Comparison of ENCODE assay signal across 35 cellular contexts in the genomic region with DNA sequence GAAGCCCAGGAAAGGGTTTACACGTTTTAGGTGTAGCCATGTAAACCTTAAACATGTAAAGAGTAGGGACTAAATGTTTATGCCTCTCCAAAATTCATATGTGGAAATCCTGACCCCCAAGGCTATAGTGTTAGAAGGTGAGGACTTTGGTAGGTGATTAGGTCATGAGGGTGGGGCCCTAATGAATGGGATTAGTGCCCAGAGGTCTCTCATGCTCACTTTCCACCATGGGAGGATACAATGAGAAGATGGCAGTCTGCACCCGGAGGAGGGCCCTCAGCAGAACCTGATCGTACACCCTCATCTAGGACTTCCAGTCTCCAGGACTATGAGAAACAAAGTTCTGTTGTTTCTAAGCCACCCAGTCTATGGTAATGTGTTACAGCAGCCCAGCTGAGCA.
"Had no signal": no experiment of that assay in that cellular context is flagged by ENCODE, and none has a peak within 500 bp of the region (broad histone marks: within the 10 kb centered on the region; RNA-seq: fewer than 3 reads in every experiment).

No MANE protein-coding gene starts in this region.

- H3K27ac ChIP-seq: adrenal gland, body of pancreas, brain microvascular endothelial cell, breast epithelium, VCaP had no signal

- H3K36me3 ChIP-seq: adrenal gland, brain microvascular endothelial cell, breast epithelium had no signal

- DNase-seq: activated B cell treated with CpG ODN at 0.5 μM for 24 hours; activated CD4-positive, alpha-beta memory T cell treated with anti-CD3 and anti-CD28 coated beads for 36 hours; activated CD4-positive, alpha-beta T cell treated with anti-CD3 and anti-CD28 coated beads for 4 hours; activated CD4-positive, alpha-beta T cell treated with anti-CD3 and anti-CD28 coated beads, Interleukin-2, amount 10 ng/mL, durations not matched to agents 24 days and 14 days; activated CD4-positive, alpha-beta T cell treated with anti-CD3 and anti-CD28 coated beads, Interleukin-2, amount 50 U/mL, for 1 hour; activated CD4-positive, alpha-beta T cell treated with anti-CD3 and anti-CD28 coated beads, Interleukin-2, amount 50 U/mL, for 4 hours; activated CD4-positive, CD25-positive, alpha-beta regulatory T cell treated with anti-CD3 and anti-CD28 coated beads, Interleukin-2, amount 50 U/mL, for 72 hours; activated CD8-positive, alpha-beta memory T cell treated with anti-CD3 and anti-CD28 coated beads, Interleukin-2, amount 50 U/mL, for 4 hours; activated CD8-positive, alpha-beta T cell treated with anti-CD3 and anti-CD28 coated beads for 36 hours; activated effector memory CD4-positive, alpha-beta T cell treated with anti-CD3 and anti-CD28 coated beads, Interleukin-2, amount 50 U/mL, for 16 hours; activated gamma-delta T cell treated with Interleukin-2 at 50 U/mL for 16 hours; activated naive CD4-positive, alpha-beta T cell; activated naive CD4-positive, alpha-beta T cell treated with anti-CD3 and anti-CD28 coated beads for 36 hours; activated naive CD4-positive, alpha-beta T cell treated with anti-CD3 and anti-CD28 coated beads, Interleukin-2, amount 50 U/mL, for 16 hours; activated naive CD8-positive, alpha-beta T cell treated with anti-CD3 and anti-CD28 coated beads for 36 hours; activated T-cell treated with anti-CD3 and anti-CD28 coated beads for 4 hours; activated T-cell treated with anti-CD3 and anti-CD28 coated beads, Interleukin-2, amount 50 U/mL, for 1 hour; activated T-cell treated with anti-CD3 and anti-CD28 coated beads, Interleukin-2, amount 50 U/mL, for 4 hours; activated T-cell treated with anti-CD3 and anti-CD28 coated beads, Interleukin-2, amount 50 U/mL, for 72 hours; adrenal gland; amniotic stem cell; aorta; body of pancreas; brain microvascular endothelial cell; central memory CD4-positive, alpha-beta T cell; T-helper 1 cell; T-helper 2 cell; T-helper 9 cell had no signal

- H3K9me3 ChIP-seq: adrenal gland, body of pancreas had no signal

- H3K4me3 Mint-ChIP-seq: activated B cell treated with CpG ODN at 0.5 μM for 24 hours; activated CD4-positive, alpha-beta memory T cell treated with anti-CD3 and anti-CD28 coated beads for 36 hours; activated CD4-positive, alpha-beta T cell treated with anti-CD3 and anti-CD28 coated beads, Interleukin-2, amount 10 ng/mL, durations not matched to agents 24 days and 14 days; activated CD8-positive, alpha-beta T cell treated with anti-CD3 and anti-CD28 coated beads for 36 hours; activated naive CD4-positive, alpha-beta T cell treated with anti-CD3 and anti-CD28 coated beads for 36 hours; activated naive CD8-positive, alpha-beta T cell treated with anti-CD3 and anti-CD28 coated beads for 36 hours; activated T-cell treated with anti-CD3 and anti-CD28 coated beads, Interleukin-2, amount 50 U/mL, for 4 hours; activated T-cell treated with anti-CD3 and anti-CD28 coated beads, Interleukin-2, amount 50 U/mL, for 72 hours; activated T-helper 1 cell treated with anti-CD3 and anti-CD28 coated beads, Interleukin-12 subunit alpha, Interleukin-12 subunit beta, Interleukin-2, Interleukin-4 antibody, amounts not matched to agents 30 ng/mL and 10 ng/mL and 1 ng/mL, durations not matched to agents 14 hours and 24 hours and 36 hours; activated T-helper 17 cell treated with anti-CD3 and anti-CD28 coated beads, Interleukin-2, amount 50 U/mL, for 72 hours; T-helper 1 cell treated with Interleukin-12 subunit alpha and Interleukin-12 subunit beta and Interleukin-4 antibody, amounts not matched to agents 30 μg/mL and 1 μg/mL, for 36 hours; T-helper 2 cell treated with Interferon-gamma antibody and Interleukin-4, amounts not matched to agents 5 μg/mL and 100 μg/mL, for 36 hours had no signal

- ATAC-seq: activated CD8-positive, alpha-beta T cell treated with anti-CD3 and anti-CD28 coated beads for 36 hours; activated naive CD4-positive, alpha-beta T cell treated with anti-CD3 and anti-CD28 coated beads, Interleukin-2, amount 50 U/mL, for 72 hours; activated T-cell treated with anti-CD3 and anti-CD28 coated beads, Interleukin-2, amount 50 U/mL, for 4 hours; activated T-cell treated with anti-CD3 and anti-CD28 coated beads, Interleukin-2, amount 50 U/mL, for 72 hours; activated T-helper 17 cell treated with anti-CD3 and anti-CD28 coated beads, Interleukin-2, amount 50 U/mL, for 72 hours; body of pancreas had no signal

- H3K4me1 Mint-ChIP-seq: activated B cell treated with CpG ODN at 0.5 μM for 24 hours; activated CD4-positive, alpha-beta T cell treated with anti-CD3 and anti-CD28 coated beads, Interleukin-2, amount 10 ng/mL, durations not matched to agents 24 days and 14 days; activated naive CD8-positive, alpha-beta T cell treated with anti-CD3 and anti-CD28 coated beads for 36 hours; activated T-helper 17 cell treated with anti-CD3 and anti-CD28 coated beads, Interleukin-2, amount 50 U/mL, for 72 hours had no signal

- H3K9me3 Mint-ChIP-seq: activated B cell treated with CpG ODN at 0.5 μM for 24 hours; activated CD4-positive, alpha-beta memory T cell treated with anti-CD3 and anti-CD28 coated beads for 36 hours; activated naive CD4-positive, alpha-beta T cell treated with anti-CD3 and anti-CD28 coated beads for 36 hours; activated T-cell treated with anti-CD3 and anti-CD28 coated beads, Interleukin-2, amount 50 U/mL, for 72 hours; activated T-helper 17 cell treated with anti-CD3 and anti-CD28 coated beads, Interleukin-2, amount 50 U/mL, for 72 hours; T-helper 1 cell treated with Interleukin-12 subunit alpha and Interleukin-12 subunit beta and Interleukin-4 antibody, amounts not matched to agents 30 μg/mL and 1 μg/mL, for 36 hours had no signal

- H3K27me3 ChIP-seq: adrenal gland, body of pancreas, brain microvascular endothelial cell, breast epithelium had no signal

- H3K4me1 ChIP-seq: adrenal gland, breast epithelium had no signal

- H3K4me3 ChIP-seq: adrenal gland, body of pancreas, breast epithelium had no signal

- H3K27ac Mint-ChIP-seq: activated B cell treated with CpG ODN at 0.5 μM for 24 hours; activated CD4-positive, alpha-beta memory T cell treated with anti-CD3 and anti-CD28 coated beads for 36 hours; activated CD4-positive, alpha-beta T cell treated with anti-CD3 and anti-CD28 coated beads, Interleukin-2, amount 10 ng/mL, durations not matched to agents 24 days and 14 days; activated CD8-positive, alpha-beta T cell treated with anti-CD3 and anti-CD28 coated beads for 36 hours; activated naive CD4-positive, alpha-beta T cell treated with anti-CD3 and anti-CD28 coated beads for 36 hours; activated naive CD4-positive, alpha-beta T cell treated with anti-CD3 and anti-CD28 coated beads, Interleukin-2, amount 50 U/mL, for 72 hours; activated naive CD8-positive, alpha-beta T cell treated with anti-CD3 and anti-CD28 coated beads for 36 hours; activated T-cell treated with anti-CD3 and anti-CD28 coated beads, Interleukin-2, amount 50 U/mL, for 72 hours; activated T-helper 1 cell treated with anti-CD3 and anti-CD28 coated beads, Interleukin-12 subunit alpha, Interleukin-12 subunit beta, Interleukin-2, Interleukin-4 antibody, amounts not matched to agents 30 ng/mL and 10 ng/mL and 1 ng/mL, durations not matched to agents 14 hours and 24 hours and 36 hours; activated T-helper 17 cell treated with anti-CD3 and anti-CD28 coated beads, Interleukin-2, amount 50 U/mL, for 72 hours; T-helper 1 cell treated with Interleukin-12 subunit alpha and Interleukin-12 subunit beta and Interleukin-4 antibody, amounts not matched to agents 30 μg/mL and 1 μg/mL, for 36 hours; T-helper 2 cell treated with Interferon-gamma antibody and Interleukin-4, amounts not matched to agents 5 μg/mL and 100 μg/mL, for 36 hours had no signal

- H3K36me3 Mint-ChIP-seq: activated naive CD4-positive, alpha-beta T cell treated with anti-CD3 and anti-CD28 coated beads, Interleukin-2, amount 50 U/mL, for 72 hours; activated naive CD8-positive, alpha-beta T cell treated with anti-CD3 and anti-CD28 coated beads for 36 hours had no signal

- H3K27me3 Mint-ChIP-seq: activated B cell treated with CpG ODN at 0.5 μM for 24 hours; activated CD4-positive, alpha-beta T cell treated with anti-CD3 and anti-CD28 coated beads, Interleukin-2, amount 10 ng/mL, durations not matched to agents 24 days and 14 days had no signal
